In genomic region chr1:198185101-198185500, GRCh38 we compare ENCODE assay signal across 1 cellular context.
TF ChIP-seq lines count a peak whose summit lies in the region.

No MANE protein-coding gene starts in this region.

TF ChIP-seq in K562, 482 proteins besides CTCF, POLR2A, EP300 and RAD21:
- TF ChIP-seq CEBPG (CRISPR knock-in tag; IDR thresholded peaks at IDR 0.05) (no peak), CEBPG (tag; conservative IDR thresholded peaks at IDR 0.05 in 1 of 2, IDR thresholded peaks at IDR 0.05 in 1 of 2) (peak in 1 of 2 experiments; percentile 65; a peak in 2 of 4 replicates), TFAM (CRISPR knock-in tag; conservative IDR thresholded peaks at IDR 0.05) (no peak), SPI1 (IDR thresholded peaks at IDR 0.05; ENCODE audit: borderline replicate concordance, low read depth, low read length) (no peak), CEBPB (tag; IDR thresholded peaks at IDR 0.05) (0 out of 2 replicates have a peak, but pooled peaks have one; percentile 32)
TF ChIP-seq in K562: peak in this region for 2.
